ENCODE assay signal across 1 cellular context in the genomic region with DNA sequence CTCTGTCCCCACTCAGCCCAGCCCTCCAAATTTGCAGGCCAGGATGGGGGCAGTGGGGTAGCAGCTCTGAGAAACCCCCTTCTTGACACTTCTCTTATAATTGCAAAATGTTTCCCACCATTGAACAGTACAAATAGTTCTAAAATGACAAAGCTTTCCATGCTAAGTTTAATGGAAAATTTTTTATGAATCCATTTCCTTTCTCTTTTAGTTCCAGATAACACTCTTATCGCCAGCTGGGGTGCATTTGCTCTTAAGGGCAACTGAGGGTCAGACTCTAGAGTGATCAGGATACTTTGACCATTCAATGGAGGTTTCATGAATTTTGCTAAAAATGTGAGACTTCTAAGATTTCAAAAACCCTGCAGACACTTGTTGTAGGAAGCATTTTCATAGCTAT.
TF ChIP-seq lines count a peak whose summit lies in the region.

No MANE protein-coding gene starts in this region.

TF ChIP-seq in K562, 482 proteins besides CTCF, POLR2A, EP300 and RAD21:
- TF ChIP-seq, protein P1, sequence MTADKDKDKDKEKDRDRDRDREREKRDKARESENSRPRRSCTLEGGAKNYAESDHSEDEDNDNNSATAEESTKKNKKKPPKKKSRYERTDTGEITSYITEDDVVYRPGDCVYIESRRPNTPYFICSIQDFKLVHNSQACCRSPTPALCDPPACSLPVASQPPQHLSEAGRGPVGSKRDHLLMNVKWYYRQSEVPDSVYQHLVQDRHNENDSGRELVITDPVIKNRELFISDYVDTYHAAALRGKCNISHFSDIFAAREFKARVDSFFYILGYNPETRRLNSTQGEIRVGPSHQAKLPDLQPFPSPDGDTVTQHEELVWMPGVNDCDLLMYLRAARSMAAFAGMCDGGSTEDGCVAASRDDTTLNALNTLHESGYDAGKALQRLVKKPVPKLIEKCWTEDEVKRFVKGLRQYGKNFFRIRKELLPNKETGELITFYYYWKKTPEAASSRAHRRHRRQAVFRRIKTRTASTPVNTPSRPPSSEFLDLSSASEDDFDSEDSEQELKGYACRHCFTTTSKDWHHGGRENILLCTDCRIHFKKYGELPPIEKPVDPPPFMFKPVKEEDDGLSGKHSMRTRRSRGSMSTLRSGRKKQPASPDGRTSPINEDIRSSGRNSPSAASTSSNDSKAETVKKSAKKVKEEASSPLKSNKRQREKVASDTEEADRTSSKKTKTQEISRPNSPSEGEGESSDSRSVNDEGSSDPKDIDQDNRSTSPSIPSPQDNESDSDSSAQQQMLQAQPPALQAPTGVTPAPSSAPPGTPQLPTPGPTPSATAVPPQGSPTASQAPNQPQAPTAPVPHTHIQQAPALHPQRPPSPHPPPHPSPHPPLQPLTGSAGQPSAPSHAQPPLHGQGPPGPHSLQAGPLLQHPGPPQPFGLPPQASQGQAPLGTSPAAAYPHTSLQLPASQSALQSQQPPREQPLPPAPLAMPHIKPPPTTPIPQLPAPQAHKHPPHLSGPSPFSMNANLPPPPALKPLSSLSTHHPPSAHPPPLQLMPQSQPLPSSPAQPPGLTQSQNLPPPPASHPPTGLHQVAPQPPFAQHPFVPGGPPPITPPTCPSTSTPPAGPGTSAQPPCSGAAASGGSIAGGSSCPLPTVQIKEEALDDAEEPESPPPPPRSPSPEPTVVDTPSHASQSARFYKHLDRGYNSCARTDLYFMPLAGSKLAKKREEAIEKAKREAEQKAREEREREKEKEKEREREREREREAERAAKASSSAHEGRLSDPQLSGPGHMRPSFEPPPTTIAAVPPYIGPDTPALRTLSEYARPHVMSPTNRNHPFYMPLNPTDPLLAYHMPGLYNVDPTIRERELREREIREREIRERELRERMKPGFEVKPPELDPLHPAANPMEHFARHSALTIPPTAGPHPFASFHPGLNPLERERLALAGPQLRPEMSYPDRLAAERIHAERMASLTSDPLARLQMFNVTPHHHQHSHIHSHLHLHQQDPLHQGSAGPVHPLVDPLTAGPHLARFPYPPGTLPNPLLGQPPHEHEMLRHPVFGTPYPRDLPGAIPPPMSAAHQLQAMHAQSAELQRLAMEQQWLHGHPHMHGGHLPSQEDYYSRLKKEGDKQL (CRISPR knock-in tag; IDR thresholded peaks at IDR 0.05; ENCODE audit: borderline replicate concordance), result no peak
- TF ChIP-seq ZNF384 (IDR thresholded peaks at IDR 0.05; ENCODE audit: low read depth, low read length) (no peak), ERF (CRISPR knock-in tag; IDR thresholded peaks at IDR 0.05) (no peak), HEY1 (CRISPR knock-in tag; IDR thresholded peaks at IDR 0.05; ENCODE audit: borderline replicate concordance) (no peak), GABPA (tag; conservative IDR thresholded peaks at IDR 0.05; ENCODE audit: low read depth) (0 out of 2 replicates have a peak, but pooled peaks have one; percentile 1), RBM25 (IDR thresholded peaks at IDR 0.05; ENCODE audit: low read depth, low read length, severe bottlenecking) (no peak)
- TF ChIP-seq, protein P2, sequence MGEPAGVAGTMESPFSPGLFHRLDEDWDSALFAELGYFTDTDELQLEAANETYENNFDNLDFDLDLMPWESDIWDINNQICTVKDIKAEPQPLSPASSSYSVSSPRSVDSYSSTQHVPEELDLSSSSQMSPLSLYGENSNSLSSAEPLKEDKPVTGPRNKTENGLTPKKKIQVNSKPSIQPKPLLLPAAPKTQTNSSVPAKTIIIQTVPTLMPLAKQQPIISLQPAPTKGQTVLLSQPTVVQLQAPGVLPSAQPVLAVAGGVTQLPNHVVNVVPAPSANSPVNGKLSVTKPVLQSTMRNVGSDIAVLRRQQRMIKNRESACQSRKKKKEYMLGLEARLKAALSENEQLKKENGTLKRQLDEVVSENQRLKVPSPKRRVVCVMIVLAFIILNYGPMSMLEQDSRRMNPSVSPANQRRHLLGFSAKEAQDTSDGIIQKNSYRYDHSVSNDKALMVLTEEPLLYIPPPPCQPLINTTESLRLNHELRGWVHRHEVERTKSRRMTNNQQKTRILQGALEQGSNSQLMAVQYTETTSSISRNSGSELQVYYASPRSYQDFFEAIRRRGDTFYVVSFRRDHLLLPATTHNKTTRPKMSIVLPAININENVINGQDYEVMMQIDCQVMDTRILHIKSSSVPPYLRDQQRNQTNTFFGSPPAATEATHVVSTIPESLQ (CRISPR knock-in tag; IDR thresholded peaks at IDR 0.05), result peak; percentile 55; the same call in 1 of the 2 replicates
- TF ChIP-seq, protein P3, sequence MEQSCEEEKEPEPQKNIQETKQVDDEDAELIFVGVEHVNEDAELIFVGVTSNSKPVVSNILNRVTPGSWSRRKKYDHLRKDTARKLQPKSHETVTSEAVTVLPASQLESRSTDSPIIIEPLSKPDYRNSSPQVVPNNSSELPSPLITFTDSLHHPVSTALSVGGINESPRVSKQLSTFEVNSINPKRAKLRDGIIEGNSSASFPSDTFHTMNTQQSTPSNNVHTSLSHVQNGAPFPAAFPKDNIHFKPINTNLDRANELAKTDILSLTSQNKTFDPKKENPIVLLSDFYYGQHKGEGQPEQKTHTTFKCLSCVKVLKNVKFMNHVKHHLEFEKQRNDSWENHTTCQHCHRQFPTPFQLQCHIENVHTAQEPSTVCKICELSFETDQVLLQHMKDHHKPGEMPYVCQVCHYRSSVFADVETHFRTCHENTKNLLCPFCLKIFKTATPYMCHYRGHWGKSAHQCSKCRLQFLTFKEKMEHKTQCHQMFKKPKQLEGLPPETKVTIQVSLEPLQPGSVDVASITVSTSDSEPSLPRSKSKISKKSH (CRISPR knock-in tag; IDR thresholded peaks at IDR 0.05), result no peak
- TF ChIP-seq, protein P4, sequence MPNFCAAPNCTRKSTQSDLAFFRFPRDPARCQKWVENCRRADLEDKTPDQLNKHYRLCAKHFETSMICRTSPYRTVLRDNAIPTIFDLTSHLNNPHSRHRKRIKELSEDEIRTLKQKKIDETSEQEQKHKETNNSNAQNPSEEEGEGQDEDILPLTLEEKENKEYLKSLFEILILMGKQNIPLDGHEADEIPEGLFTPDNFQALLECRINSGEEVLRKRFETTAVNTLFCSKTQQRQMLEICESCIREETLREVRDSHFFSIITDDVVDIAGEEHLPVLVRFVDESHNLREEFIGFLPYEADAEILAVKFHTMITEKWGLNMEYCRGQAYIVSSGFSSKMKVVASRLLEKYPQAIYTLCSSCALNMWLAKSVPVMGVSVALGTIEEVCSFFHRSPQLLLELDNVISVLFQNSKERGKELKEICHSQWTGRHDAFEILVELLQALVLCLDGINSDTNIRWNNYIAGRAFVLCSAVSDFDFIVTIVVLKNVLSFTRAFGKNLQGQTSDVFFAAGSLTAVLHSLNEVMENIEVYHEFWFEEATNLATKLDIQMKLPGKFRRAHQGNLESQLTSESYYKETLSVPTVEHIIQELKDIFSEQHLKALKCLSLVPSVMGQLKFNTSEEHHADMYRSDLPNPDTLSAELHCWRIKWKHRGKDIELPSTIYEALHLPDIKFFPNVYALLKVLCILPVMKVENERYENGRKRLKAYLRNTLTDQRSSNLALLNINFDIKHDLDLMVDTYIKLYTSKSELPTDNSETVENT (CRISPR knock-in tag; IDR thresholded peaks at IDR 0.05), result no peak
TF ChIP-seq in K562: peak in this region for 2.
